ENCODE assay signal across 16 cellular contexts in the genomic region with DNA sequence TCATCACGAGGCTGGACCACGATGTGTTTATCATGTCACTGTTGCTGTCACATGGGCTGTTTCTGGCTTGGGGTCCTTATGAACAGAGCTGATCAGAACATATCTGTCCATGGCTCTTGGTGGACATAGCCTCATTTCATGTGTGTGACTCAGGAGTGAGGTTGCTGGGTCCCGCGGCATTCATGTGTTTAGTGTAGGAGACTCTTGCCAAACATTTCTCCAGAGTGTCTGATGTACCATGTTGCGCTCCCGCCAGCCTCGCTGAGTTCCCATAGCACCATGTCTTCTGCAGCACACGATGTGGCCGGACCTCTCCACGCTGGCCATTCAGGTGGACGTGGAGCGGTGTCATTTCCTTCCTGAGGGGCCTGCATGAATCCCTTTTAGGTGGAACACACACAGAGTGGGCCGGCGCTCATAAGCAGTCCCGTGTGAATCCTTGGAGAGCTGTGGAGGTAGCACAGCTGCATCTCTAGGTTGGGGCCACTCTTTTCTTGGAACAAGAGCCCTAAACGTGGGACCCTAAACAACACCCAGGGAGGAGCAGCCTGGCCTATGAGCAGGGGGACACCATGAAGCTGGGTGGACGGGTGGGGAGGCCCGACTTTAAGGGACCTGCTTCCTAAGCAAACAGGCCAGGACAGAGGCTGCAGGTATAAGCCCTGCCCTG.
DNase-seq lines count a peak whose midpoint lies in the region; ATAC-seq and TF ChIP-seq lines count a peak whose summit lies in the region.
"Had no signal": no experiment of that assay in that cellular context is flagged by ENCODE, and none has a peak within 500 bp of the region (broad histone marks: within the 10 kb centered on the region; RNA-seq: fewer than 3 reads in every experiment).

No MANE protein-coding gene starts in this region.

- H3K9me3 Mint-ChIP-seq in central memory CD8-positive, alpha-beta T cell, result no peaks in the 10 kb centered on the region
- peaks cover 0 to 11% (median 5%) of the 10 kb centered on the region in 7 donors for H3K9me3 Mint-ChIP-seq in naive B cell
- peaks cover 10% of the 10 kb centered on the region for H3K9me3 Mint-ChIP-seq in stimulated activated memory B cell treated with anti-CD40 and anti-IgM and Interleukin-4, amounts not matched to agents 10 μg/mL and 1 μg/mL and 100 μg/mL, for 72 hours

- H3K9me3 ChIP-seq in left ventricle myocardium inferior (replicated peaks) (peaks cover 9% of the 10 kb centered on the region), heart right ventricle (peaks cover 0 to 9% (median 0%) of the 10 kb centered on the region in 11 donors)

- 83 to 90% methylated on average over 18 of the region's 18 CpGs for WGBS in heart right ventricle, 2 donors

- no peaks in the 10 kb centered on the region for H3K27me3 Mint-ChIP-seq in central memory CD8-positive, alpha-beta T cell
- H3K27me3 Mint-ChIP-seq in naive B cell, result no peaks in the 10 kb centered on the region
- no peaks in the 10 kb centered on the region for H3K27me3 Mint-ChIP-seq in stimulated activated memory B cell treated with anti-CD40 and anti-IgM and Interleukin-4, amounts not matched to agents 10 μg/mL and 1 μg/mL and 100 μg/mL, for 72 hours

- ATAC-seq in heart right ventricle, result no peak
- ATAC-seq in central memory CD8-positive, alpha-beta T cell (replicated peaks; ENCODE audit: extremely low read depth, poor library complexity, severe bottlenecking), result no peak
- no peak for ATAC-seq in naive B cell (ENCODE audit: low read depth in 2 of 2)
- ATAC-seq in stimulated activated memory B cell treated with anti-CD40 and anti-IgM and Interleukin-4, amounts not matched to agents 10 μg/mL and 1 μg/mL and 100 μg/mL, for 72 hours, result no peak
- ATAC-seq in GM21367 (IDR thresholded peaks at IDR 0.05; ENCODE audit: unreplicated experiment), result no peak

- H3K4me1 Mint-ChIP-seq in central memory CD8-positive, alpha-beta T cell, result peaks cover 17% of the 10 kb centered on the region
- H3K4me1 Mint-ChIP-seq in naive B cell, result peaks cover 73 to 94% (median 90%) of the 10 kb centered on the region in 3 donors
- H3K4me1 Mint-ChIP-seq in stimulated activated memory B cell treated with anti-CD40 and anti-IgM and Interleukin-4, amounts not matched to agents 10 μg/mL and 1 μg/mL and 100 μg/mL, for 72 hours, result peaks cover 68% of the 10 kb centered on the region
- H3K4me1 Mint-ChIP-seq: H9 had no signal

- H3K27me3 ChIP-seq in left ventricle myocardium inferior (ENCODE audit: low read depth) (no peaks in the 10 kb centered on the region), heart right ventricle (no peaks in the 10 kb centered on the region)

- H3K4me3 Mint-ChIP-seq in central memory CD8-positive, alpha-beta T cell, result no peak overlapping the region
- peak overlapping the region in 6 of 8 donors; percentile 27 to 90 (median 42) for H3K4me3 Mint-ChIP-seq in naive B cell
- H3K4me3 Mint-ChIP-seq in stimulated activated memory B cell treated with anti-CD40 and anti-IgM and Interleukin-4, amounts not matched to agents 10 μg/mL and 1 μg/mL and 100 μg/mL, for 72 hours, result no peak overlapping the region
- H3K4me3 Mint-ChIP-seq: CD14-positive monocyte, H9 had no signal

- intact Hi-C loops in left ventricle myocardium inferior (cut with micrococcal nuclease) (no loop called here), heart right ventricle (cut with DNase I) (no loop called here)

- H3K4me3 ChIP-seq in left ventricle myocardium inferior, result no peak overlapping the region
- no peak overlapping the region for H3K4me3 ChIP-seq in heart right ventricle

- H3K4me1 ChIP-seq in left ventricle myocardium inferior (no peaks in the 10 kb centered on the region), heart right ventricle (no peaks in the 10 kb centered on the region)

- peak overlapping the region; percentile 55 for H3K27ac Mint-ChIP-seq in central memory CD8-positive, alpha-beta T cell (ENCODE audit: low read depth)
- peak overlapping the region in 5 of 6 donors; percentile 70 to 99 (median 91) for H3K27ac Mint-ChIP-seq in naive B cell
- peak overlapping the region; percentile 97 for H3K27ac Mint-ChIP-seq in stimulated activated memory B cell treated with anti-CD40 and anti-IgM and Interleukin-4, amounts not matched to agents 10 μg/mL and 1 μg/mL and 100 μg/mL, for 72 hours
- H3K27ac Mint-ChIP-seq: H9 had no signal

- H3K27ac ChIP-seq in left ventricle myocardium inferior (replicated peaks) (no peak overlapping the region), heart right ventricle (no peak overlapping the region)

- H3K36me3 Mint-ChIP-seq in central memory CD8-positive, alpha-beta T cell (ENCODE audit: insufficient read depth), result peaks cover 19% of the 10 kb centered on the region
- H3K36me3 Mint-ChIP-seq in naive B cell, result peaks cover 4 to 17% of the 10 kb centered on the region in 2 donors
- peaks cover 10% of the 10 kb centered on the region for H3K36me3 Mint-ChIP-seq in stimulated activated memory B cell treated with anti-CD40 and anti-IgM and Interleukin-4, amounts not matched to agents 10 μg/mL and 1 μg/mL and 100 μg/mL, for 72 hours

- H3K36me3 ChIP-seq in left ventricle myocardium inferior, result no peaks in the 10 kb centered on the region
- no peaks in the 10 kb centered on the region for H3K36me3 ChIP-seq in heart right ventricle

- no peak for TF ChIP-seq CTCF in left ventricle myocardium inferior (IDR thresholded peaks at IDR 0.05; ENCODE audit: borderline replicate concordance)
- TF ChIP-seq CTCF in heart right ventricle (IDR thresholded peaks at IDR 0.05), result no peak

- DNase-seq in left ventricle myocardium inferior (peak; percentile 2), heart right ventricle (no peak), naive B cell (no peak), SKM-1 (lab: John Stamatoyannopoulos, UW; ENCODE audit: unreplicated experiment) (no peak), HUDEP-2 (lab: John Stamatoyannopoulos, UW; ENCODE audit: unreplicated experiment in 76 of 76) (no peak)
- no peak for DNase-seq in central memory CD8-positive, alpha-beta T cell (ENCODE audit: low spot score in 2 of 2)
- DNase-seq: DMS 273 treated with DMSO at 0.1 percent for 48 hours, EL, H9, NCI-H1417, NCI-H187 treated with DMSO at 0.1 percent for 48 hours, NCI-H526 treated with DMSO at 0.1 percent for 48 hours, SIG-M5 had no signal

Comparison
In these comparisons a context has a peak if more than half of its experiments do, and no peak if none do; other contexts are left out.
1. H3K4me3 Mint-ChIP-seq: peak in naive B cell (6 of 8); none in central memory CD8-positive, alpha-beta T cell (single experiment) and stimulated activated memory B cell treated with anti-CD40 and anti-IgM and Interleukin-4, amounts not matched to agents 10 μg/mL and 1 μg/mL and 100 μg/mL, for 72 hours (single experiment).
2. Peak in every context shown above with its lines, with median percentiles within 50 percentile points of each other: H3K27ac Mint-ChIP-seq.